10 cellular contexts compared by ENCODE assay signal in the genomic region with DNA sequence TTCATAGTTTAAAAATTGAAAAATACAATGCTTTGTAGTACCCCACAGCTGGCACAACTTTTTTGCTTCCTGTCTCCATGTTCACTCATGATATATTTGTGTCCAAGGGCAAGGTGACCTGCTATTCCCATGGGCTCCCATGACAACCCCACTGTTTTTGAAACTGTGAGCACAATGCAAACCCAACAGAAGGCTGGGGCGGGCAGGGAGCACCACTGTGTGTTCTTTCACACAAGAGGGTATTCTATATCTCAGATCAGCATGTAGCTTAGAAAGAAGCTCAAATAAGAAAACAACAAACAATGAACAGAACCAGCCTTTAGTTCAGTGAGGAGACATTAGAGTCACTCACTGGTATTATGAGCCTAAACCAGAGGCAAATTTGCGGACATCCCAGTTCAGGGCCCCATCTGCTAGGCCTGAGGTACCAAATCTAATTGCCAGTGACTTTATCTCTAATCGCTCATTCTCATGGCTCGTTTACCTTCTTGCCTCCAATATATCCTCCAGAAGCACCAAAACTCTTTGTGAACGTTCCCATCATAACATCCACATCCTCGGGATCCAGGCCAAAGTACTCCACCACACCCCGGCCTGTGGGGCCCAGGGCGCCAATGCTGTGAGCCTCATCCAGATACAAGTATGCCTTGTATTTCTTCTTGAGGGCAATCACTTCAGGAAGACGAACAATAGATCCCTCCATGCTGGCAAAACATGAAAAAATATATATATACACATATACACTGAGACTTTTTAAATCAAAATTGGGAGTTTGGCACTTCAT. TPM values are rescaled to one million over a fixed set of nuclear protein-coding genes. Genes with fewer than 3 reads are reported as not detected.
DNase-seq lines count a peak whose midpoint lies in the region; ATAC-seq and TF ChIP-seq lines count a peak whose summit lies in the region.
"Had no signal": no experiment of that assay in that cellular context is flagged by ENCODE, and none has a peak within 500 bp of the region (broad histone marks: within the 10 kb centered on the region; RNA-seq: fewer than 3 reads in every experiment).

No MANE protein-coding gene starts in this region.

- H3K36me3 Mint-ChIP-seq in central memory CD8-positive, alpha-beta T cell (ENCODE audit: insufficient read depth) = peaks cover 41% of the 10 kb centered on the region
- peaks cover 14 to 68% (median 52%) of the 10 kb centered on the region in 3 experiments; a peak in 6 of 7 replicates for H3K36me3 Mint-ChIP-seq in H9 (ENCODE audit: insufficient read depth in 1 of 3, low read depth in 3 of 3)

- no peak overlapping the region for H2AFZ ChIP-seq in H9 (ENCODE audit: low read length)

- no peak overlapping the region for H2BK12ac ChIP-seq in H9 (ENCODE audit: insufficient read length, low read depth, low read length)

- no peak overlapping the region for H3K14ac ChIP-seq in H9 (ENCODE audit: insufficient read depth, low read length)

- no peak for DNase-seq in central memory CD8-positive, alpha-beta T cell (ENCODE audit: low spot score in 2 of 2)
- DNase-seq in pons (ENCODE audit: low spot score) (peak; percentile 87), NCI-H524 (lab: John Stamatoyannopoulos, UW) (no peak), NCI-H2227 treated with DMSO at 0.1 percent for 48 hours (lab: John Stamatoyannopoulos, UW) (no peak), H9 (no peak)
- no peak for DNase-seq in stimulated activated naive CD4-positive, alpha-beta T cell (lab: John Stamatoyannopoulos, UW)
- DNase-seq: NCI-H1417 treated with DMSO at 0.1 percent for 48 hours, RPMI8226 had no signal

- H3K4ac ChIP-seq in H9 (ENCODE audit: low read depth, low read length) = no peak overlapping the region

- no peaks in the 10 kb centered on the region for H3K79me1 ChIP-seq in H9 (ENCODE audit: insufficient read depth, low read depth, low read length, poor library complexity, severe bottlenecking)

- H3K27me3 ChIP-seq in H9 (ENCODE audit: insufficient read depth, low read length) = no peaks in the 10 kb centered on the region

- no peak overlapping the region for H3K4me3 Mint-ChIP-seq in central memory CD8-positive, alpha-beta T cell
- H3K4me3 Mint-ChIP-seq in H9 = no peak overlapping the region

- no peak overlapping the region for H2BK5ac ChIP-seq in H9 (ENCODE audit: insufficient read length, low read length)

- H3K56ac ChIP-seq in H9 (ENCODE audit: insufficient read length, low read depth, low read length) = no peak overlapping the region

- peaks cover 4% of the 10 kb centered on the region for H3K4me1 Mint-ChIP-seq in central memory CD8-positive, alpha-beta T cell
- H3K4me1 Mint-ChIP-seq in H9 = no peaks in the 10 kb centered on the region

- H4K20me1 ChIP-seq in H9 (ENCODE audit: control insufficient read depth, insufficient read depth, insufficient read length) = no peaks in the 10 kb centered on the region

- H3K27ac Mint-ChIP-seq in central memory CD8-positive, alpha-beta T cell (ENCODE audit: low read depth) = peak overlapping the region; percentile 45
- peak overlapping the region in 1 of 3 experiments; percentile 83; a peak in 1 of 7 replicates for H3K27ac Mint-ChIP-seq in H9

- no peak for TF ChIP-seq CTCF in H9 (conservative IDR thresholded peaks at IDR 0.05)

- no peak overlapping the region for H3K23ac ChIP-seq in H9 (ENCODE audit: insufficient read length, low read depth, low read length)

- ATAC-seq in GM18909 (IDR thresholded peaks at IDR 0.05; ENCODE audit: poor library complexity, unreplicated experiment) (peak; percentile 30), HG03139 (IDR thresholded peaks at IDR 0.05; ENCODE audit: unreplicated experiment) (peak; percentile 19)
- no peak for ATAC-seq in central memory CD8-positive, alpha-beta T cell (replicated peaks; ENCODE audit: extremely low read depth, poor library complexity, severe bottlenecking)

- no peak overlapping the region for H4K8ac ChIP-seq in H9 (replicated peaks; ENCODE audit: insufficient read length, low read depth, low read length)

- no peak overlapping the region for H3T11ph ChIP-seq in H9 (ENCODE audit: low read length)

- H3K9ac ChIP-seq in H9 (ENCODE audit: extremely low read depth, insufficient read length, low read length) = no peak overlapping the region

- no peak overlapping the region for H4K5ac ChIP-seq in H9 (ENCODE audit: insufficient read length, low read depth, low read length)

- H3K27me3 Mint-ChIP-seq in central memory CD8-positive, alpha-beta T cell = no peaks in the 10 kb centered on the region
- H3K27me3 Mint-ChIP-seq in H9 (ENCODE audit: low read depth) = no peaks in the 10 kb centered on the region

- no peak overlapping the region for H2BK20ac ChIP-seq in H9 (ENCODE audit: low read depth, low read length, poor library complexity, severe bottlenecking)

- no peak overlapping the region for H3K18ac ChIP-seq in H9 (ENCODE audit: insufficient read length, low read depth, low read length)

- no peaks in the 10 kb centered on the region for H3K79me2 ChIP-seq in H9 (ENCODE audit: insufficient read depth, low read length)

- no peaks in the 10 kb centered on the region for H3K9me3 ChIP-seq in H9 (ENCODE audit: control insufficient read depth, low read depth, low read length)

- H2BK120ac ChIP-seq in H9 (ENCODE audit: low read depth, low read length, poor library complexity, severe bottlenecking) = no peak overlapping the region

- no peaks in the 10 kb centered on the region for H3K23me2 ChIP-seq in H9 (ENCODE audit: insufficient read length, low read depth, low read length, poor library complexity, severe bottlenecking)

- H3K27ac ChIP-seq in H9 (ENCODE audit: insufficient read length, low read depth, low read length) = no peak overlapping the region

- H2AK5ac ChIP-seq in H9 (ENCODE audit: insufficient read length, low read length) = no peak overlapping the region

- no peak overlapping the region for H3K4me2 ChIP-seq in H9 (ENCODE audit: insufficient read depth, insufficient read length, low read length)

- whole genome bisulfite sequencing in H9 (ENCODE audit: extremely low coverage, insufficient read length, low lambda C conversion rate) = no CpG with 5 or more reads among the region's 9 CpGs

- H4K91ac ChIP-seq in H9 (ENCODE audit: insufficient read length, low read depth, low read length) = no peak overlapping the region

- no peaks in the 10 kb centered on the region for H3K4me1 ChIP-seq in H9 (ENCODE audit: insufficient read depth, low read length)

- H3K9me3 Mint-ChIP-seq in central memory CD8-positive, alpha-beta T cell = no peaks in the 10 kb centered on the region
- H3K9me3 Mint-ChIP-seq in H9 = no peaks in the 10 kb centered on the region

- no peak overlapping the region for H2BK15ac ChIP-seq in H9 (ENCODE audit: low read depth, low read length)

RNA-seq across cellular contexts. Expression of gene ISM2, which starts 56.4 kb away (rescaled TPM):
- 0.39 and 0.55 TPM in 2 replicates for total RNA-seq in H9 (2021)
